Comparison of ENCODE assay signal across 24 cellular contexts in genomic region chr10:88181902-88182671, GRCh38.
DNase-seq lines count a peak whose midpoint lies in the region; ATAC-seq and TF ChIP-seq lines count a peak whose summit lies in the region.
"Had no signal": no experiment of that assay in that cellular context is flagged by ENCODE, and none has a peak within 500 bp of the region (broad histone marks: within the 10 kb centered on the region; RNA-seq: fewer than 3 reads in every experiment).

No MANE protein-coding gene starts in this region.

- no peak overlapping the region for H2AFZ ChIP-seq in neuronal stem cell (ENCODE audit: low read length)
- H2AFZ ChIP-seq: parathyroid adenoma had no signal

- no peak overlapping the region for H3K9ac ChIP-seq in neuronal stem cell (ENCODE audit: low read depth, low read length, poor library complexity)
- H3K9ac ChIP-seq: parathyroid adenoma had no signal

- no peak overlapping the region for H2BK5ac ChIP-seq in neuronal stem cell (ENCODE audit: low read length)

- intact Hi-C loops in left lung (cut with DNase I): no loop called here
- intact Hi-C loops in left ventricle myocardium superior (cut with micrococcal nuclease): no loop called here

- no peak overlapping the region for H3K23ac ChIP-seq in neuronal stem cell (ENCODE audit: low read depth, low read length, poor library complexity)

- no peaks in the 10 kb centered on the region for H3K79me1 ChIP-seq in neuronal stem cell (ENCODE audit: low read depth, low read length)

- H3K27ac ChIP-seq in HEK293 (ENCODE audit: extremely low read depth, low read depth, low read length): 0 out of 2 replicates have a peak overlapping the region, but pooled peaks have one; percentile 7
- no peak overlapping the region for H3K27ac ChIP-seq in left lung
- H3K27ac ChIP-seq in neuronal stem cell (replicated peaks; ENCODE audit: low read length): no peak overlapping the region
- H3K27ac ChIP-seq: parathyroid adenoma, RWPE1, stomach, transverse colon, WERI-Rb-1 had no signal

- ATAC-seq in left lung (peak; percentile 83), GM21786 (IDR thresholded peaks at IDR 0.05; ENCODE audit: unreplicated experiment) (no peak), left ventricle myocardium superior (no peak), SK-N-SH treated with all-trans-retinoic acid at 6 μM for 48 hours (no peak)
- ATAC-seq: left lobe of liver; naive thymus-derived CD8-positive, alpha-beta T cell; right cardiac atrium had no signal

- POLR2A ChIA-PET in HEK293 (lab: Yijun Ruan, JAX): interaction anchor here (0.6 kb wide), 1 partner anchor 83 kb away, joined by 3 read pairs; no protein-coding TSS in a partner anchor

- no peak overlapping the region for H2AK5ac ChIP-seq in neuronal stem cell (ENCODE audit: low read depth, low read length)

- no peaks in the 10 kb centered on the region for H3K36me3 ChIP-seq in HEK293 (ENCODE audit: control insufficient read depth in 2 of 2, insufficient read depth in 1 of 2, low read length in 2 of 2)
- H3K36me3 ChIP-seq in left lung: no peaks in the 10 kb centered on the region
- no peaks in the 10 kb centered on the region for H3K36me3 ChIP-seq in neuronal stem cell (replicated peaks in 1 of 2; ENCODE audit: control insufficient read depth in 2 of 2, insufficient read depth in 2 of 2, low read length in 2 of 2)
- H3K36me3 ChIP-seq: stomach, transverse colon, WERI-Rb-1 had no signal

- no peak overlapping the region for H3K4me2 ChIP-seq in neuronal stem cell (ENCODE audit: insufficient read depth, low read length, poor library complexity, severe bottlenecking)

- no peak overlapping the region for H4K91ac ChIP-seq in neuronal stem cell (ENCODE audit: low read depth, low read length, poor library complexity)

- H3K27me3 ChIP-seq in left lung: no peaks in the 10 kb centered on the region
- no peaks in the 10 kb centered on the region for H3K27me3 ChIP-seq in neuronal stem cell (ENCODE audit: control insufficient read depth in 3 of 3, insufficient read depth in 3 of 3, low read depth in 1 of 3, low read length in 3 of 3)
- H3K27me3 ChIP-seq: stomach, transverse colon had no signal

- no peak overlapping the region for H2BK120ac ChIP-seq in neuronal stem cell (ENCODE audit: low read depth, low read length)

- H3K18ac ChIP-seq in neuronal stem cell (ENCODE audit: low read length): no peak overlapping the region

- no peak overlapping the region for H3K4ac ChIP-seq in neuronal stem cell (ENCODE audit: low read length)

- H3K4me3 ChIP-seq in HEK293 (ENCODE audit: low read depth, low read length) (no peak overlapping the region), left lung (no peak overlapping the region), neuronal stem cell (ENCODE audit: low read length in 2 of 2) (no peak overlapping the region)
- H3K4me3 ChIP-seq: stomach, transverse colon had no signal

- no peak overlapping the region for H3K14ac ChIP-seq in neuronal stem cell (ENCODE audit: low read length)

- H3K4me1 ChIP-seq in HEK293 (ENCODE audit: control insufficient read depth, insufficient read depth, low read length) (peaks cover 8% of the 10 kb centered on the region), left lung (peaks cover 0 to 12% of the 10 kb centered on the region in 2 donors), neuronal stem cell (ENCODE audit: control insufficient read depth in 2 of 2, insufficient read depth in 1 of 2, low read depth in 1 of 2, low read length in 2 of 2) (no peaks in the 10 kb centered on the region)
- H3K4me1 ChIP-seq: parathyroid adenoma, stomach had no signal

- CTCF ChIA-PET in HEK293 (lab: Yijun Ruan, JAX): interaction anchor here (1.3 kb wide), 1 partner anchor 207 kb away, joined by 3 read pairs; no protein-coding TSS in a partner anchor

- H2BK12ac ChIP-seq in neuronal stem cell (ENCODE audit: low read length): no peak overlapping the region

- H3K9me3 ChIP-seq in HEK293 (ENCODE audit: control insufficient read depth, insufficient read depth, low read depth, low read length) (no peaks in the 10 kb centered on the region), left lung (peaks cover 0 to 3% of the 10 kb centered on the region in 2 donors), neuronal stem cell (replicated peaks in 1 of 2; ENCODE audit: control insufficient read depth in 2 of 2, insufficient read depth in 1 of 2, low read depth in 1 of 2, low read length in 2 of 2) (no peaks in the 10 kb centered on the region)
- H3K9me3 ChIP-seq: stomach had no signal

- TF ChIP-seq CTCF in HEK293 (tag by site-specific recombination; IDR thresholded peaks at IDR 0.05) (no peak), left lung (IDR thresholded peaks at IDR 0.05) (no peak)

- H4K8ac ChIP-seq in neuronal stem cell (ENCODE audit: low read depth, low read length): no peak overlapping the region

- no CpG with 5 or more reads among the region's 3 CpGs for WGBS in neuronal stem cell (ENCODE audit: extremely low coverage in 2 of 2, insufficient read length in 2 of 2, insufficient replicate concordance in 1 of 2), 2 donors

- DNase-seq in NCI-H1436 treated with DMSO at 0.1 percent for 48 hours (lab: John Stamatoyannopoulos, UW) (peak; percentile 88), NCI-H510A (lab: John Stamatoyannopoulos, UW) (peak; percentile 72), left lung (no peak), neuronal stem cell (ENCODE audit: low spot score) (no peak), left ventricle myocardium superior (no peak)
- DNase-seq: activated CD8-positive, alpha-beta memory T cell treated with anti-CD3 and anti-CD28 coated beads, Interleukin-2, amount 50 U/mL, for 4 hours; activated naive CD8-positive, alpha-beta T cell treated with anti-CD3 and anti-CD28 coated beads, Interleukin-2, amount 10 ng/mL, durations not matched to agents 7 days and 5 days; CD4-positive, CD25-positive, alpha-beta regulatory T cell; cerebellar nuclear complex; H7; KG1; naive thymus-derived CD8-positive, alpha-beta T cell; NCI-H446 treated with DMSO at 0.1 percent for 48 hours; right cardiac atrium; stimulated activated CD4-positive, alpha-beta T cell treated with anti-CD3 and anti-CD28 coated beads, Interleukin-12 subunit alpha, Interleukin-12 subunit beta, amount 100 ng/mL, for 4 hours; stomach; transverse colon; WERI-Rb-1 had no signal

- H2BK15ac ChIP-seq in neuronal stem cell (ENCODE audit: low read length): no peak overlapping the region

TF ChIP-seq in HEK293, 187 proteins besides CTCF, POLR2A, EP300 and RAD21 (continues in another document):
- TF ChIP-seq ZNF140 (tag by site-specific recombination; IDR thresholded peaks at IDR 0.05) (peak; percentile 22; the same call in 1 of the 2 replicates), ZNF449 (tag by site-specific recombination; IDR thresholded peaks at IDR 0.05) (peak; percentile 70), ZNF121 (tag by site-specific recombination; IDR thresholded peaks at IDR 0.05) (no peak)

TF ChIP-seq in SK-N-SH treated with all-trans-retinoic acid at 6 μM for 48 hours, 23 proteins besides CTCF, POLR2A, EP300 and RAD21:
- no peak for TF ChIP-seq ZNF70 (CRISPR knock-in tag; IDR thresholded peaks at IDR 0.05)
- no peak for TF ChIP-seq CREB5 (CRISPR knock-in tag; IDR thresholded peaks at IDR 0.05; ENCODE audit: low read depth)
- TF ChIP-seq ESRRG (CRISPR knock-in tag; IDR thresholded peaks at IDR 0.05): no peak
- no peak for TF ChIP-seq ZC3H10 (CRISPR knock-in tag; IDR thresholded peaks at IDR 0.05)
- no peak for TF ChIP-seq TSHZ2 (CRISPR knock-in tag; IDR thresholded peaks at IDR 0.05)
- no peak for TF ChIP-seq CSDC2 (CRISPR knock-in tag; IDR thresholded peaks at IDR 0.05)

Comparison
In these comparisons a context has a peak if more than half of its experiments do, and no peak if none do; other contexts are left out.
1. DNase-seq: peak in NCI-H1436 treated with DMSO at 0.1 percent for 48 hours (single experiment) and NCI-H510A (single experiment); none in left lung (0 of 2), neuronal stem cell (single experiment) and left ventricle myocardium superior (single experiment).
2. Of the 2 proteins assayed by ChIP-seq in both HEK293 and SK-N-SH treated with all-trans-retinoic acid at 6 μM for 48 hours: peak only in HEK293: PATZ1 and ZFP3; only in SK-N-SH treated with all-trans-retinoic acid at 6 μM for 48 hours: none; in both: none; in neither: 0.